ENCODE assay signal across 11 cellular contexts in genomic region chr12:49344486-49345047, GRCh38. TPM values are rescaled to one million over a fixed set of nuclear protein-coding genes. Genes with fewer than 3 reads are reported as not detected.
DNase-seq lines count a peak whose midpoint lies in the region; ATAC-seq and TF ChIP-seq lines count a peak whose summit lies in the region.
"Had no signal": no experiment of that assay in that cellular context is flagged by ENCODE, and none has a peak within 500 bp of the region (broad histone marks: within the 10 kb centered on the region; RNA-seq: fewer than 3 reads in every experiment).

No MANE protein-coding gene starts in this region.

- ATAC-seq in GM23338 (no peak), HG02973 (IDR thresholded peaks at IDR 0.05; ENCODE audit: unreplicated experiment) (no peak), GM18867 (IDR thresholded peaks at IDR 0.05; ENCODE audit: unreplicated experiment) (no peak)

- H3K27me3 ChIP-seq in GM23338 (ENCODE audit: insufficient read depth) (peaks cover 99% of the 10 kb centered on the region), dorsolateral prefrontal cortex (peaks cover 0 to 86% (median 47%) of the 10 kb centered on the region in 45 donors)

- peak; percentile 4 for DNase-seq in AG20443 (ENCODE audit: low spot score)
- DNase-seq in GM23338 (ENCODE audit: low spot score): peak; percentile 17
- DNase-seq in dorsolateral prefrontal cortex: no peak
- no peak for DNase-seq in neural crest cell (ENCODE audit: low read depth, low spot score)
- DNase-seq in HCEC 1CT: no peak
- no peak for DNase-seq in stimulated activated CD4-positive, alpha-beta T cell treated with anti-CD3 and anti-CD28 coated beads, Interleukin-4, amount 100 ng/mL, for 1 hour
- DNase-seq: activated CD4-positive, alpha-beta memory T cell treated with anti-CD3 and anti-CD28 coated beads, Interleukin-2, amount 10 ng/mL, durations not matched to agents 7 days and 5 days; aorta; stimulated activated CD4-positive, alpha-beta T cell treated with anti-CD3 and anti-CD28 coated beads, Interleukin-12 subunit alpha, Interleukin-12 subunit beta, amount 100 ng/mL, for 4 hours had no signal

- H4K20me1 ChIP-seq in GM23338 (replicated peaks; ENCODE audit: insufficient read depth): peaks cover 18% of the 10 kb centered on the region

- peak overlapping the region; percentile 78 for H3K4me2 ChIP-seq in GM23338

- peaks cover 97% of the 10 kb centered on the region for H3K27me3 Mint-ChIP-seq in GM23338 (ENCODE audit: insufficient read depth, low read depth, poor library complexity)
- H3K27me3 Mint-ChIP-seq in neural crest cell (ENCODE audit: low read depth): peaks cover 96% of the 10 kb centered on the region

- intact Hi-C loops in dorsolateral prefrontal cortex (cut with DNase I): loop anchor here (5.0 to 10.0 kb wide), 3 partner anchors 57 to 240 kb away; partner anchors contain the start of gene MCRS1 (in 1 of the 2)

- H3K4me1 Mint-ChIP-seq in GM23338 (peaks cover 44% of the 10 kb centered on the region), neural crest cell (peaks cover 52% of the 10 kb centered on the region)

- H3K27ac ChIP-seq in GM23338 (ENCODE audit: low read depth) (no peak overlapping the region), dorsolateral prefrontal cortex (no peak overlapping the region)

- H3K9me3 Mint-ChIP-seq in GM23338 (peaks cover 6% of the 10 kb centered on the region; the same call in 2 of the 3 replicates), neural crest cell (no peaks in the 10 kb centered on the region)
- H3K9me3 Mint-ChIP-seq: activated CD4-positive, alpha-beta memory T cell treated with anti-CD3 and anti-CD28 coated beads, Interleukin-2, amount 10 ng/mL, durations not matched to agents 7 days and 5 days had no signal

- H3K27ac Mint-ChIP-seq in GM23338 (no peak overlapping the region), neural crest cell (ENCODE audit: unreplicated experiment) (no peak overlapping the region)
- H3K27ac Mint-ChIP-seq: activated CD4-positive, alpha-beta memory T cell treated with anti-CD3 and anti-CD28 coated beads, Interleukin-2, amount 10 ng/mL, durations not matched to agents 7 days and 5 days had no signal

- H3K79me2 ChIP-seq in GM23338 (replicated peaks; ENCODE audit: insufficient read depth): no peaks in the 10 kb centered on the region

- H3K9me2 ChIP-seq in GM23338 (ENCODE audit: insufficient read depth): no peaks in the 10 kb centered on the region

- no peaks in the 10 kb centered on the region for H3K36me3 ChIP-seq in GM23338 (ENCODE audit: insufficient read depth)

- H3K36me3 Mint-ChIP-seq in GM23338 (ENCODE audit: low read depth): no peaks in the 10 kb centered on the region; the same call in 2 of the 3 replicates
- H3K36me3 Mint-ChIP-seq in neural crest cell (ENCODE audit: low read depth): no peaks in the 10 kb centered on the region

- H3F3A ChIP-seq in GM23338 (replicated peaks; ENCODE audit: low read depth): peaks cover 25% of the 10 kb centered on the region

- TF ChIP-seq CTCF in GM23338 (conservative IDR thresholded peaks at IDR 0.05; ENCODE audit: low read depth in 2 of 2) (no peak), dorsolateral prefrontal cortex (IDR thresholded peaks at IDR 0.05 in 54 of 56, conservative IDR thresholded peaks at IDR 0.05 in 2 of 56; ENCODE audit: low read depth in 1 of 56, partially characterized antibody in 56 of 56) (no peak), neural crest cell (conservative IDR thresholded peaks at IDR 0.05) (no peak)

- peak overlapping the region; percentile 47 for H3K4me3 ChIP-seq in GM23338
- peak overlapping the region in 36 of 59 donors; percentile 33 to 67 (median 58) for H3K4me3 ChIP-seq in dorsolateral prefrontal cortex

- peak overlapping the region; percentile 50; the same call in 2 of the 3 replicates for H3K4me3 Mint-ChIP-seq in GM23338
- peak overlapping the region; percentile 51 for H3K4me3 Mint-ChIP-seq in neural crest cell
- H3K4me3 Mint-ChIP-seq: activated CD4-positive, alpha-beta memory T cell treated with anti-CD3 and anti-CD28 coated beads, Interleukin-2, amount 10 ng/mL, durations not matched to agents 7 days and 5 days had no signal

- H3K4me1 ChIP-seq in GM23338 (ENCODE audit: insufficient read depth): peaks cover 37% of the 10 kb centered on the region

- no peak overlapping the region for H2AFZ ChIP-seq in GM23338

TF ChIP-seq in GM23338, 12 proteins besides CTCF, POLR2A, EP300 and RAD21:
- TF ChIP-seq POLR2AphosphoS5 (IDR thresholded peaks at IDR 0.05; ENCODE audit: low read depth) (no peak), EZH2 (IDR thresholded peaks at IDR 0.05; ENCODE audit: low read depth, unreplicated experiment) (peak; percentile 54)

RNA-seq across cellular contexts. Expression of gene DNAJC22, which starts 2.1 kb away (rescaled TPM):
- total RNA-seq in GM23338 (2014; rRNA removed; shearing (Covaris generic)): 0.10 TPM in 1 of 2 replicates, not detected in the other
- not detected in 2 replicates for polyA plus RNA-seq in GM23338 (2016; fragmentation: Nextera tagmentation; extraction: Ambion mirVana)
- total RNA-seq in dorsolateral prefrontal cortex (1 to 10 TPM in 115 of 120 experiments, under 1 TPM in 5; 0.49 to 8.3 (median 3.0) TPM), neural crest cell (0.32 and 0.35 TPM in 2 replicates)

RNA-seq across cellular contexts. Expression of gene C1QL4, which starts 7.6 kb away (rescaled TPM):
- 0.12 TPM in 1 of 2 replicates, not detected in the other for total RNA-seq in GM23338 (2014; rRNA removed; shearing (Covaris generic))
- polyA plus RNA-seq in GM23338 (2016; fragmentation: Nextera tagmentation; extraction: Ambion mirVana): not detected in 2 replicates
- total RNA-seq in dorsolateral prefrontal cortex: 1 to 10 TPM in 5 of 120 experiments, under 1 TPM in 64, not detected in 51; 0.19 to 1.4 (median 0.44) TPM
- total RNA-seq in neural crest cell: 0.63 and 0.80 TPM in 2 replicates
- total RNA-seq: activated CD4-positive, alpha-beta memory T cell treated with anti-CD3 and anti-CD28 coated beads, Interleukin-2, amount 10 ng/mL, durations not matched to agents 7 days and 5 days; aorta had no signal
- polyA plus RNA-seq: aorta had no signal

RNA-seq across cellular contexts. Expression of gene TROAP, which starts 21.5 kb away (rescaled TPM):
- total RNA-seq in GM23338 (2014; rRNA removed; shearing (Covaris generic)): 27.6 and 46.4 TPM in 2 replicates
- 44.7 and 47.5 TPM in 2 replicates for polyA plus RNA-seq in GM23338 (2016; fragmentation: Nextera tagmentation; extraction: Ambion mirVana)
- 1 to 10 TPM in 3 of 120 experiments, under 1 TPM in 15, not detected in 102; 0.17 to 1.9 (median 0.52) TPM for total RNA-seq in dorsolateral prefrontal cortex
- 88.0 and 91.2 TPM in 2 replicates for total RNA-seq in neural crest cell

RNA-seq across cellular contexts. Expression of gene SPATS2, which starts 22.7 kb away (rescaled TPM):
- 20.6 and 28.1 TPM in 2 replicates for total RNA-seq in GM23338 (2014; rRNA removed; shearing (Covaris generic))
- polyA plus RNA-seq in GM23338 (2016; fragmentation: Nextera tagmentation; extraction: Ambion mirVana): 54.0 and 61.0 TPM in 2 replicates
- 10 to 100 TPM; 19.1 to 67.2 (median 43.0) TPM for total RNA-seq in dorsolateral prefrontal cortex
- 45.2 and 45.7 TPM in 2 replicates for total RNA-seq in neural crest cell

RNA-seq across cellular contexts. Expression of gene PRPH, which starts 49.6 kb away (rescaled TPM):
- 0.24 and 0.62 TPM in 2 replicates for total RNA-seq in GM23338 (2014; rRNA removed; shearing (Covaris generic))
- 0.36 and 0.43 TPM in 2 replicates for polyA plus RNA-seq in GM23338 (2016; fragmentation: Nextera tagmentation; extraction: Ambion mirVana)
- total RNA-seq in dorsolateral prefrontal cortex (1 to 10 TPM in 40 of 120 experiments, under 1 TPM in 58, not detected in 22; 0.15 to 10.0 (median 0.84) TPM), neural crest cell (0.70 and 1.3 TPM in 2 replicates)

Comparison
In these comparisons a context has a peak if more than half of its experiments do, and no peak if none do; other contexts are left out.
1. DNase-seq: peak in AG20443 (single experiment) and GM23338 (single experiment); none in dorsolateral prefrontal cortex (0 of 10), neural crest cell (single experiment), HCEC 1CT (single experiment) and stimulated activated CD4-positive, alpha-beta T cell treated with anti-CD3 and anti-CD28 coated beads, Interleukin-4, amount 100 ng/mL, for 1 hour (single experiment).